1 cellular context compared by ENCODE assay signal in genomic region chr10:86399879-86400704, GRCh38.
TF ChIP-seq lines count a peak whose summit lies in the region.

No MANE protein-coding gene starts in this region.

TF ChIP-seq in K562, 482 proteins besides CTCF, POLR2A, EP300 and RAD21 (continued from another document):
- no peak for TF ChIP-seq ZNF277 (CRISPR knock-in tag; IDR thresholded peaks at IDR 0.05; ENCODE audit: borderline replicate concordance)
- TF ChIP-seq LEF1 (IDR thresholded peaks at IDR 0.05) = no peak
- no peak for TF ChIP-seq FOS (IDR thresholded peaks at IDR 0.05; ENCODE audit: extremely low read depth, insufficient read length)
- TF ChIP-seq TFAM (CRISPR knock-in tag; conservative IDR thresholded peaks at IDR 0.05) = no peak
- TF ChIP-seq MYNN (IDR thresholded peaks at IDR 0.05) = no peak
- no peak for TF ChIP-seq MYNN (CRISPR knock-in tag; IDR thresholded peaks at IDR 0.05)
- TF ChIP-seq MEIS2 (IDR thresholded peaks at IDR 0.05; ENCODE audit: partially characterized antibody) = no peak
- TF ChIP-seq CREB5 (CRISPR knock-in tag; IDR thresholded peaks at IDR 0.05) = no peak
- no peak for TF ChIP-seq DIDO1 (tag; IDR thresholded peaks at IDR 0.05; ENCODE audit: low read depth)
- TF ChIP-seq AFF1 (IDR thresholded peaks at IDR 0.05; ENCODE audit: low read depth in 1 of 2, partially characterized antibody in 2 of 2) = no peak
- TF ChIP-seq SMARCA4 (IDR thresholded peaks at IDR 0.05) = no peak
- no peak for TF ChIP-seq CREB3L1 (IDR thresholded peaks at IDR 0.05; ENCODE audit: borderline replicate concordance, low read depth)
- 0 out of 2 replicates have a peak, but pooled peaks have one; percentile 19 for TF ChIP-seq HCFC1 (IDR thresholded peaks at IDR 0.05; ENCODE audit: low read depth, low read length)
- no peak for TF ChIP-seq SIX5 (IDR thresholded peaks at IDR 0.05; ENCODE audit: borderline replicate concordance in 1 of 2, insufficient read depth in 1 of 2, low read depth in 1 of 2, low read length in 2 of 2)
- no peak for TF ChIP-seq ATF1 (CRISPR knock-in tag; IDR thresholded peaks at IDR 0.05)
- peak; percentile 26; the same call in 1 of the 2 replicates for TF ChIP-seq ATF1 (tag; IDR thresholded peaks at IDR 0.05)
- TF ChIP-seq SMAD2 (IDR thresholded peaks at IDR 0.05; ENCODE audit: low read depth, low read length) = no peak
- no peak for TF ChIP-seq STAT6 (CRISPR knock-in tag; IDR thresholded peaks at IDR 0.05)
- no peak for TF ChIP-seq NKRF (IDR thresholded peaks at IDR 0.05; ENCODE audit: borderline replicate concordance)
- TF ChIP-seq HNRNPH1 (optimal IDR thresholded peaks at IDR 0.05; ENCODE audit: low read depth, low read length) = no peak
- no peak for TF ChIP-seq BRF1 (IDR thresholded peaks at IDR 0.05; ENCODE audit: borderline replicate concordance, extremely low read depth, insufficient read length)
- no peak for TF ChIP-seq ZNF165 (CRISPR knock-in tag; IDR thresholded peaks at IDR 0.05; ENCODE audit: borderline replicate concordance)
- TF ChIP-seq U2AF1 (optimal IDR thresholded peaks at IDR 0.05; ENCODE audit: low read depth, low read length) = peak; percentile 60
- no peak for TF ChIP-seq CHD2 (IDR thresholded peaks at IDR 0.05; ENCODE audit: low read depth, low read length)
- TF ChIP-seq OTX1 (CRISPR knock-in tag; IDR thresholded peaks at IDR 0.05) = no peak
- no peak for TF ChIP-seq TCF7L2 (IDR thresholded peaks at IDR 0.05; ENCODE audit: low read depth, low read length)
- TF ChIP-seq NFIX (CRISPR knock-in tag; IDR thresholded peaks at IDR 0.05; ENCODE audit: low read depth) = no peak
- no peak for TF ChIP-seq DEAF1 (CRISPR knock-in tag; IDR thresholded peaks at IDR 0.05)
- no peak; the same call in 1 of the 2 replicates for TF ChIP-seq TGIF2 (CRISPR knock-in tag; IDR thresholded peaks at IDR 0.05)
TF ChIP-seq in K562: peak in this region for 50.
